10 cellular contexts compared by ENCODE assay signal in the genomic region with DNA sequence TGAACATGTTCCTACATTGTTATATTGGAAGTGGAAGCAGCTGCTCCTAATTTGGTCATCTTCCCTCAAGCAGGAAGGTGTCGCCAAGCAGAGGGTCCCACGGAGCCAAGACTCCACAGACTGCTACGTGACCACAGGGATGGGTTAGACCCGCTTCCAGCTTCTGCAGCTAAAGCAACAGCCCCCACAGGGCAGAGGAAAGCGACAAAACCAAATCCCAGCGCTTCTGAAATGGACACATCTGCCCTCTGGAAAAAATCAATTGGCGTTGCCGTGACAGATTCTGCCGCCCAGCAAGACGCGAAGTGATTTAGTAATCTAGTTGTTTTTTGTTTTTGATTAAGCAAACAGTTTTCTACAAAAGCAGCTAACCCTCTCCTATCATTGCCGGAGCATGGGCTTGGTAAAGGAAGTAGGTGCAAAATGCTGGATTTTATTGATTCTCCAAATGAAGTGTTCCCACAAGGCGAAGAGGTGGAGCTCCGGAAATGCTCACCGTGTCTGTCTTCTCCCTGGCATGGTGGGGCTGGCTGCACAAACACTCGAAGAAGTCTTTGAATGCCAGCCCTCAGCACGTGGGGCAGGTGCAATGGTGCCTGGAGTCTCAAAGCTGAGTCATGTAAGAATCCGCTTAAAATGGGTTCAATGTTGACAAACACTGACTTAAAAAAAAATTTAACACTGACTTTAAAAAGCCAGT.
DNase-seq lines count a peak whose midpoint lies in the region; TF ChIP-seq lines count a peak whose summit lies in the region.
"Had no signal": no experiment of that assay in that cellular context is flagged by ENCODE, and none has a peak within 500 bp of the region (broad histone marks: within the 10 kb centered on the region; RNA-seq: fewer than 3 reads in every experiment).

No MANE protein-coding gene starts in this region.

- no peak overlapping the region for H2BK120ac ChIP-seq in neuronal stem cell (ENCODE audit: low read depth, low read length)

- in situ Hi-C loops in astrocyte of the spinal cord (cut with HindIII; ENCODE audit: low sequenced_read_pairs): no loop called here

- H2BK12ac ChIP-seq in neuronal stem cell (ENCODE audit: low read length): no peak overlapping the region

- WGBS in neuronal stem cell (ENCODE audit: extremely low coverage in 2 of 2, insufficient read length in 2 of 2, insufficient replicate concordance in 1 of 2), 2 donors: no CpG with 5 or more reads among the region's 18 CpGs

- no peak overlapping the region for H2BK5ac ChIP-seq in neuronal stem cell (ENCODE audit: low read length)

- no peak overlapping the region for H4K91ac ChIP-seq in neuronal stem cell (ENCODE audit: low read depth, low read length, poor library complexity)

- no peaks in the 10 kb centered on the region for H3K27me3 ChIP-seq in neuronal stem cell (ENCODE audit: control insufficient read depth in 3 of 3, insufficient read depth in 3 of 3, low read depth in 1 of 3, low read length in 3 of 3)

- peaks cover 14 to 28% of the 10 kb centered on the region in 2 donors for H3K4me1 ChIP-seq in neuronal stem cell (ENCODE audit: control insufficient read depth in 2 of 2, insufficient read depth in 1 of 2, low read depth in 1 of 2, low read length in 2 of 2)

- H3K4me3 ChIP-seq in astrocyte of the spinal cord (ENCODE audit: low read depth, low read length): no peak overlapping the region
- no peak overlapping the region for H3K4me3 ChIP-seq in neuronal stem cell (ENCODE audit: low read length in 2 of 2)

- no peak overlapping the region for H2AK5ac ChIP-seq in neuronal stem cell (ENCODE audit: low read depth, low read length)

- H3K79me1 ChIP-seq in neuronal stem cell (ENCODE audit: low read depth, low read length): no peaks in the 10 kb centered on the region

- no peak overlapping the region for H4K8ac ChIP-seq in neuronal stem cell (ENCODE audit: low read depth, low read length)

- H3K36me3 ChIP-seq in neuronal stem cell (replicated peaks in 1 of 2; ENCODE audit: control insufficient read depth in 2 of 2, insufficient read depth in 2 of 2, low read length in 2 of 2): no peaks in the 10 kb centered on the region

- H3K9me3 ChIP-seq in neuronal stem cell (replicated peaks in 1 of 2; ENCODE audit: control insufficient read depth in 2 of 2, insufficient read depth in 1 of 2, low read depth in 1 of 2, low read length in 2 of 2): peaks cover 0 to 2% of the 10 kb centered on the region in 2 donors

- no peak overlapping the region for H3K9ac ChIP-seq in neuronal stem cell (ENCODE audit: low read depth, low read length, poor library complexity)

- no peak overlapping the region for H3K14ac ChIP-seq in neuronal stem cell (ENCODE audit: low read length)

- H3K23ac ChIP-seq in neuronal stem cell (ENCODE audit: low read depth, low read length, poor library complexity): no peak overlapping the region

- H3K4ac ChIP-seq in neuronal stem cell (ENCODE audit: low read length): no peak overlapping the region

- H3K27ac ChIP-seq in neuronal stem cell (replicated peaks; ENCODE audit: low read length): no peak overlapping the region
- H3K27ac ChIP-seq: HL-60 had no signal

- DNase-seq in COLO668 (lab: John Stamatoyannopoulos, UW; ENCODE audit: unreplicated experiment) (peak; percentile 56), NCI-H1105 (lab: John Stamatoyannopoulos, UW) (peak; percentile 63), astrocyte of the spinal cord (ENCODE audit: low read depth, low spot score) (peak; percentile 7), neuronal stem cell (ENCODE audit: low spot score) (no peak), DMS 273 (lab: John Stamatoyannopoulos, UW; ENCODE audit: unreplicated experiment) (no peak), hypothalamus (lab: John Stamatoyannopoulos, UW) (no peak), iPS-NIHi7 (ENCODE audit: extremely low spot score) (no peak), GDM1 (lab: John Stamatoyannopoulos, UW) (no peak)
- DNase-seq: CD4-positive, alpha-beta T cell had no signal

- H3K18ac ChIP-seq in neuronal stem cell (ENCODE audit: low read length): no peak overlapping the region

- no peak overlapping the region for H3K4me2 ChIP-seq in neuronal stem cell (ENCODE audit: insufficient read depth, low read length, poor library complexity, severe bottlenecking)

- TF ChIP-seq CTCF in astrocyte of the spinal cord (IDR thresholded peaks at IDR 0.05; ENCODE audit: low read depth, low read length): no peak

- H2BK15ac ChIP-seq in neuronal stem cell (ENCODE audit: low read length): no peak overlapping the region

- H2AFZ ChIP-seq in neuronal stem cell (ENCODE audit: low read length): peak overlapping the region; percentile 70

Comparison
In these comparisons a context has a peak if more than half of its experiments do, and no peak if none do; other contexts are left out.
1. DNase-seq: peak in COLO668 (single experiment), NCI-H1105 (single experiment) and astrocyte of the spinal cord (single experiment); none in neuronal stem cell (single experiment), DMS 273 (single experiment), hypothalamus (0 of 51), iPS-NIHi7 (single experiment) and GDM1 (single experiment).